Comparison of ENCODE assay signal across 18 cellular contexts in the genomic region with DNA sequence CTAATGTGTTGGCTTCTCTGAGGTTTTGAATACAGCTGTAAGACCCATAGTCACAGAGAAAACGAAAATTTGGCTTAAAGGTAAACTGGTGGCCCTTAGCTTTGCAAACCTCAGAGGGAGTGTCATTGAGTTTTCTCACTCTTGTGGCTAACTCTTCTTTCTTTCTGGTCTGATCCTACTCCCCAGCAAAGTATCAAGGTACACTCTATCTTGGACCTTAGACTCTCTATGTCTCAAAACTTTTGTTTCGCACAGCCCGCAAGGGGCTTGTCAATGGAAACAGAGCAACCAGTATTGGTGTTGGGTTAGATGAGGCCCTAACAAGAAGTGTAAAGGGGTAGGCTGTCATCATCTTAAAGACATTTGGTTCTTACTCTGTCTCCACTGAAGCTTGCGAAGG. TPM values are rescaled to one million over a fixed set of nuclear protein-coding genes. Genes with fewer than 3 reads are reported as not detected.
"Had no signal": no experiment of that assay in that cellular context is flagged by ENCODE, and none has a peak within 500 bp of the region (broad histone marks: within the 10 kb centered on the region; RNA-seq: fewer than 3 reads in every experiment).

No MANE protein-coding gene starts in this region.

- DNase-seq: activated CD4-positive, alpha-beta T cell treated with anti-CD3 and anti-CD28 coated beads, Interleukin-2, amount 50 U/mL, for 48 hours; activated naive CD8-positive, alpha-beta T cell treated with anti-CD3 and anti-CD28 coated beads, Interleukin-2, amount 10 ng/mL, durations not matched to agents 7 days and 5 days; activated T-cell treated with anti-CD3 and anti-CD28 coated beads for 4 hours; aorta; cortex of kidney; effector CD4-positive, alpha-beta T cell; kidney; left ventricle myocardium inferior; naive thymus-derived CD4-positive, alpha-beta T cell; sigmoid colon; spleen; stimulated activated naive B cell treated with anti-CD40 and anti-IgM and Interleukin-4, amounts not matched to agents 10 μg/mL and 1 μg/mL and 100 μg/mL, for 72 hours; T-helper 17 cell; tibial artery had no signal

- H3K4me1 ChIP-seq: left ventricle myocardium inferior, tibial artery had no signal

- H3K4me3 ChIP-seq: left ventricle myocardium inferior, sigmoid colon, spleen, tibial artery had no signal

- H3K9me3 ChIP-seq: left ventricle myocardium inferior, sigmoid colon, spleen, tibial artery had no signal

- ATAC-seq: naive thymus-derived CD4-positive, alpha-beta T cell; stimulated activated naive B cell treated with anti-CD40 and anti-IgM and Interleukin-4, amounts not matched to agents 10 μg/mL and 1 μg/mL and 100 μg/mL, for 72 hours; T-helper 17 cell had no signal

- H3K4me3 Mint-ChIP-seq: activated naive CD8-positive, alpha-beta T cell treated with anti-CD3 and anti-CD28 coated beads, Interleukin-2, amount 10 ng/mL, durations not matched to agents 7 days and 5 days; activated T-helper 1 cell treated with anti-CD3 and anti-CD28 coated beads, Interleukin-12 subunit alpha, Interleukin-12 subunit beta, Interleukin-2, Interleukin-4 antibody, amounts not matched to agents 30 ng/mL and 10 ng/mL and 1 ng/mL, durations not matched to agents 14 hours and 24 hours and 36 hours; central memory CD8-positive, alpha-beta T cell; naive thymus-derived CD4-positive, alpha-beta T cell; stimulated activated naive B cell treated with anti-CD40 and anti-IgM and Interleukin-4, amounts not matched to agents 10 μg/mL and 1 μg/mL and 100 μg/mL, for 72 hours; T-helper 17 cell had no signal

- H3K27me3 ChIP-seq: sigmoid colon, spleen, tibial artery had no signal

- H3K27ac ChIP-seq: left ventricle myocardium inferior, sigmoid colon, spleen had no signal

- H3K4me1 Mint-ChIP-seq: central memory CD8-positive, alpha-beta T cell had no signal

- H3K27ac Mint-ChIP-seq: activated naive CD8-positive, alpha-beta T cell treated with anti-CD3 and anti-CD28 coated beads, Interleukin-2, amount 10 ng/mL, durations not matched to agents 7 days and 5 days; activated T-helper 1 cell treated with anti-CD3 and anti-CD28 coated beads, Interleukin-12 subunit alpha, Interleukin-12 subunit beta, Interleukin-2, Interleukin-4 antibody, amounts not matched to agents 30 ng/mL and 10 ng/mL and 1 ng/mL, durations not matched to agents 14 hours and 24 hours and 36 hours; naive thymus-derived CD4-positive, alpha-beta T cell; stimulated activated naive B cell treated with anti-CD40 and anti-IgM and Interleukin-4, amounts not matched to agents 10 μg/mL and 1 μg/mL and 100 μg/mL, for 72 hours; T-helper 17 cell had no signal

- H3K9me3 Mint-ChIP-seq: activated naive CD8-positive, alpha-beta T cell treated with anti-CD3 and anti-CD28 coated beads, Interleukin-2, amount 10 ng/mL, durations not matched to agents 7 days and 5 days; activated T-helper 1 cell treated with anti-CD3 and anti-CD28 coated beads, Interleukin-12 subunit alpha, Interleukin-12 subunit beta, Interleukin-2, Interleukin-4 antibody, amounts not matched to agents 30 ng/mL and 10 ng/mL and 1 ng/mL, durations not matched to agents 14 hours and 24 hours and 36 hours; central memory CD8-positive, alpha-beta T cell; naive thymus-derived CD4-positive, alpha-beta T cell; stimulated activated naive B cell treated with anti-CD40 and anti-IgM and Interleukin-4, amounts not matched to agents 10 μg/mL and 1 μg/mL and 100 μg/mL, for 72 hours had no signal

- H3K27me3 Mint-ChIP-seq: activated naive CD8-positive, alpha-beta T cell treated with anti-CD3 and anti-CD28 coated beads, Interleukin-2, amount 10 ng/mL, durations not matched to agents 7 days and 5 days; central memory CD8-positive, alpha-beta T cell; naive thymus-derived CD4-positive, alpha-beta T cell; stimulated activated naive B cell treated with anti-CD40 and anti-IgM and Interleukin-4, amounts not matched to agents 10 μg/mL and 1 μg/mL and 100 μg/mL, for 72 hours; T-helper 17 cell had no signal

- H3K36me3 ChIP-seq: left ventricle myocardium inferior, sigmoid colon, spleen, tibial artery had no signal

RNA-seq across cellular contexts. Expression of gene CXorf58, which starts 19.9 kb away (rescaled TPM):
- total RNA-seq: activated naive CD8-positive, alpha-beta T cell treated with anti-CD3 and anti-CD28 coated beads, Interleukin-2, amount 10 ng/mL, durations not matched to agents 7 days and 5 days; activated T-helper 1 cell treated with anti-CD3 and anti-CD28 coated beads, Interleukin-12 subunit alpha, Interleukin-12 subunit beta, Interleukin-2, Interleukin-4 antibody, amounts not matched to agents 30 ng/mL and 10 ng/mL and 1 ng/mL, durations not matched to agents 14 hours and 24 hours and 36 hours; aorta; kidney; naive thymus-derived CD4-positive, alpha-beta T cell; renal cortical epithelial cell; sigmoid colon; subcutaneous adipose tissue; T-helper 17 cell had no signal
- polyA plus RNA-seq: aorta; naive thymus-derived CD4-positive, alpha-beta T cell had no signal
